Comparison of ENCODE assay signal across 18 cellular contexts in the genomic region with DNA sequence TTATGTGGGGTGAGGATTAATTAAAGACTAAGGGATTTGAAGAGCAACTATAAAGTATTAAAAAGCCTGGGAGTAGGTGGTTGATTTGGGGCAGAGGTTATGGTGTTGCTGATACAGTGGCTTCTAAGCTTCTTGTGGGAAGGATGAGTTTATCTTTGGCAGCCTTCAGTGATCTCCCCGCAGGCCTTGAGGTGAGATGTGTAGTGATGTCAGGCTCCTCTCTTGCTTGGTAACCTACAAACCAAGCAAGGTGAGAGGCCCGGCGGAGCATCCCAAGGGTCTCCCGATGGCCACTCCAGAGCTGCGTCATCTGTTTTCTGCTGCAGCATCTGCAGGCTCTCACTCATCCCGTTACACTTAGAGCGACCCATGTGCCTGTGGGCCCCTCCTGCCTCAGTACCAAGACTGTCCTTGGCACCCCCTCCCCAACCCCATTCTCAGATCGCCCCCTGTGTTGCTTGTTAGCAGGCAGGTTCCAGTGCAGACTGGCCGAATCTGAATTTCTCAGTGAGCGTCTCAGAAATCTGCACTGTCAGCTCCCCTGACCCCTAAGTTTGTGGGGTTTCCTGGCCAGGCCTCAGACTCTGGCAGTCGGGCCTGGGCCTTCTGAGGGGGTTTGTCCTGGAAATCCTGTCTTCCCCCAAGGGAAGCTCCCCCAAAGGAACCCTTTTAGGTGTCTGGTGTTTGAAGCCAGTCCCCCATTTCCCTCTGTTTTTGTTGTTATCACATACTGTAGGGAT.
DNase-seq lines count a peak whose midpoint lies in the region; ATAC-seq and TF ChIP-seq lines count a peak whose summit lies in the region.
"Had no signal": no experiment of that assay in that cellular context is flagged by ENCODE, and none has a peak within 500 bp of the region (broad histone marks: within the 10 kb centered on the region; RNA-seq: fewer than 3 reads in every experiment).

No MANE protein-coding gene starts in this region.

- TF ChIP-seq CTCF in GM23338 (conservative IDR thresholded peaks at IDR 0.05; ENCODE audit: low read depth in 2 of 2), result no peak
- TF ChIP-seq CTCF in OCI-LY7 (conservative IDR thresholded peaks at IDR 0.05; ENCODE audit: low read length), result no peak
- TF ChIP-seq CTCF in endodermal cell (conservative IDR thresholded peaks at IDR 0.05), result no peak
- no peak for TF ChIP-seq CTCF in RWPE1 (conservative IDR thresholded peaks at IDR 0.05; ENCODE audit: low read depth)

- no peak overlapping the region for H3K4me3 ChIP-seq in GM23338
- peak overlapping the region; percentile 44 for H3K4me3 ChIP-seq in OCI-LY7 (ENCODE audit: low read depth, low read length, poor library complexity, severe bottlenecking)
- H3K4me3 ChIP-seq in endodermal cell (ENCODE audit: low read length), result no peak overlapping the region
- no peak overlapping the region for H3K4me3 ChIP-seq in CD4-positive, alpha-beta memory T cell (ENCODE audit: low read length in 2 of 2)
- H3K4me3 ChIP-seq: breast epithelium had no signal

- H3K9me3 Mint-ChIP-seq in GM23338 (no peaks in the 10 kb centered on the region), endodermal cell (no peaks in the 10 kb centered on the region), T-cell (no peaks in the 10 kb centered on the region)
- H3K9me3 Mint-ChIP-seq in stimulated activated effector memory CD8-positive, alpha-beta T cell treated with anti-CD3 and anti-CD28 coated beads, Interleukin-12 subunit alpha, Interleukin-12 subunit beta, amount 100 ng/mL, for 72 hours, result no peaks in the 10 kb centered on the region
- H3K9me3 Mint-ChIP-seq in CD4-positive, alpha-beta memory T cell, result no peaks in the 10 kb centered on the region
- H3K9me3 Mint-ChIP-seq: T-helper 2 cell treated with Interferon-gamma antibody and Interleukin-4, amounts not matched to agents 5 μg/mL and 100 μg/mL, for 36 hours had no signal

- H3K9me2 ChIP-seq in GM23338 (ENCODE audit: insufficient read depth), result no peaks in the 10 kb centered on the region
- H3K9me2 ChIP-seq in OCI-LY7 (ENCODE audit: insufficient read depth, low read length), result no peaks in the 10 kb centered on the region

- H3K4me3 Mint-ChIP-seq in GM23338 (no peak overlapping the region), endodermal cell (no peak overlapping the region), T-cell (no peak overlapping the region)
- H3K4me3 Mint-ChIP-seq in stimulated activated effector memory CD8-positive, alpha-beta T cell treated with anti-CD3 and anti-CD28 coated beads, Interleukin-12 subunit alpha, Interleukin-12 subunit beta, amount 100 ng/mL, for 72 hours, result no peak overlapping the region
- H3K4me3 Mint-ChIP-seq in CD4-positive, alpha-beta memory T cell, result no peak overlapping the region
- H3K4me3 Mint-ChIP-seq: T-helper 2 cell treated with Interferon-gamma antibody and Interleukin-4, amounts not matched to agents 5 μg/mL and 100 μg/mL, for 36 hours had no signal

- peaks cover 30% of the 10 kb centered on the region for H3K4me1 ChIP-seq in GM23338 (ENCODE audit: insufficient read depth)
- peaks cover 90% of the 10 kb centered on the region for H3K4me1 ChIP-seq in OCI-LY7 (ENCODE audit: insufficient read depth, low read length, poor library complexity, severe bottlenecking)
- no peaks in the 10 kb centered on the region for H3K4me1 ChIP-seq in endodermal cell (ENCODE audit: control insufficient read depth, insufficient read depth, low read length)
- H3K4me1 ChIP-seq in CD4-positive, alpha-beta memory T cell (ENCODE audit: insufficient read depth, low read length), result no peaks in the 10 kb centered on the region

- H3K27ac Mint-ChIP-seq in GM23338 (peak overlapping the region; percentile 70), endodermal cell (peak overlapping the region; percentile 38), T-cell (no peak overlapping the region)
- peak overlapping the region; percentile 40 for H3K27ac Mint-ChIP-seq in stimulated activated effector memory CD8-positive, alpha-beta T cell treated with anti-CD3 and anti-CD28 coated beads, Interleukin-12 subunit alpha, Interleukin-12 subunit beta, amount 100 ng/mL, for 72 hours
- H3K27ac Mint-ChIP-seq in CD4-positive, alpha-beta memory T cell, result no peak overlapping the region
- H3K27ac Mint-ChIP-seq: T-helper 2 cell treated with Interferon-gamma antibody and Interleukin-4, amounts not matched to agents 5 μg/mL and 100 μg/mL, for 36 hours had no signal

- H2AFZ ChIP-seq in GM23338 (no peak overlapping the region), OCI-LY7 (ENCODE audit: low read length) (peak overlapping the region; percentile 20; the same call in 1 of the 2 replicates)

- no peak; the same call in 2 of the 3 replicates for ATAC-seq in GM23338
- no peak for ATAC-seq in stimulated activated effector memory CD8-positive, alpha-beta T cell treated with anti-CD3 and anti-CD28 coated beads, Interleukin-12 subunit alpha, Interleukin-12 subunit beta, amount 100 ng/mL, for 72 hours
- ATAC-seq in T-cell (replicated peaks in 1 of 4), result no peak
- ATAC-seq: heart right ventricle, right cardiac atrium had no signal

- H4K20me1 ChIP-seq in GM23338 (replicated peaks; ENCODE audit: insufficient read depth), result peaks cover 8% of the 10 kb centered on the region
- H4K20me1 ChIP-seq in OCI-LY7 (ENCODE audit: insufficient read depth, low read length), result no peaks in the 10 kb centered on the region

- H3K9ac ChIP-seq in endodermal cell (ENCODE audit: extremely low read depth, low read length, poor library complexity, severe bottlenecking), result no peak overlapping the region

- no peak overlapping the region for H3K4me2 ChIP-seq in GM23338
- H3K4me2 ChIP-seq in OCI-LY7 (ENCODE audit: low read length), result peak overlapping the region; percentile 74

- H3K9me3 ChIP-seq in OCI-LY7 (ENCODE audit: low read length) (no peaks in the 10 kb centered on the region), endodermal cell (ENCODE audit: control insufficient read depth, low read length) (no peaks in the 10 kb centered on the region)
- H3K9me3 ChIP-seq in CD4-positive, alpha-beta memory T cell (ENCODE audit: control insufficient read depth in 1 of 2, low read length in 2 of 2), result no peaks in the 10 kb centered on the region
- H3K9me3 ChIP-seq: breast epithelium, heart right ventricle had no signal

- H3K27me3 Mint-ChIP-seq in GM23338 (ENCODE audit: insufficient read depth, low read depth, poor library complexity) (peaks cover 6% of the 10 kb centered on the region), endodermal cell (ENCODE audit: insufficient read depth) (no peaks in the 10 kb centered on the region), T-cell (no peaks in the 10 kb centered on the region)
- no peaks in the 10 kb centered on the region for H3K27me3 Mint-ChIP-seq in CD4-positive, alpha-beta memory T cell

- peaks cover 53% of the 10 kb centered on the region for H3K79me2 ChIP-seq in GM23338 (replicated peaks; ENCODE audit: insufficient read depth)
- H3K79me2 ChIP-seq in OCI-LY7 (ENCODE audit: insufficient read depth, low read depth, low read length), result peaks cover 43% of the 10 kb centered on the region; the same call in 1 of the 2 replicates

- BruUV-seq in OCI-LY7 (replicated peaks; lab: Mats Ljungman, UMichigan), result no TSS peak

- CTCF ChIA-PET in OCI-LY7 (lab: Charles Lee; ENCODE audit: unreplicated experiment) (interaction anchor here (0.7 to 1.9 kb wide), 3 partner anchors 11 to 35 kb away, joined by 4 to 7 read pairs (median 4); no protein-coding TSS in a partner anchor), RWPE1 (lab: Yijun Ruan, JAX) (no interaction called here), T-cell (lab: Charles Lee) (no interaction called here)
- CTCF ChIA-PET in CD4-positive, alpha-beta memory T cell (lab: Charles Lee; ENCODE audit: partially characterized antibody), result no interaction called here

- POLR2A ChIA-PET in OCI-LY7 (lab: Charles Lee) (interaction anchor here (0.6 to 7.3 kb wide), 9 partner anchors 9 to 52 kb away, joined by 3 to 65 read pairs (median 4); no protein-coding TSS in a partner anchor), RWPE1 (lab: Yijun Ruan, JAX; ENCODE audit: low non-redundant PET) (interaction anchor here (0.7 kb wide), 1 partner anchor 339 kb away, joined by 4 read pairs; no protein-coding TSS in a partner anchor), T-cell (lab: Charles Lee) (no interaction called here)
- POLR2A ChIA-PET in CD4-positive, alpha-beta memory T cell (lab: Charles Lee; ENCODE audit: partially characterized antibody), result no interaction called here

- H3K27me3 ChIP-seq in GM23338 (ENCODE audit: insufficient read depth) (no peaks in the 10 kb centered on the region), endodermal cell (ENCODE audit: control insufficient read depth, insufficient read depth, low read length, poor library complexity, severe bottlenecking) (no peaks in the 10 kb centered on the region)
- no peaks in the 10 kb centered on the region for H3K27me3 ChIP-seq in CD4-positive, alpha-beta memory T cell (ENCODE audit: insufficient read depth, low read length)
- H3K27me3 ChIP-seq: breast epithelium, heart right ventricle had no signal

- WGBS in endodermal cell (ENCODE audit: insufficient coverage in 1 of 2, insufficient read length in 1 of 2), 2 experiments, result 88 to 90% methylated on average over 6 to 11 of the region's 11 CpGs

- H3K4me1 Mint-ChIP-seq in GM23338 (peaks cover 81% of the 10 kb centered on the region), endodermal cell (peaks cover 29% of the 10 kb centered on the region), T-cell (peaks cover 66 to 78% (median 73%) of the 10 kb centered on the region in 3 donors)
- H3K4me1 Mint-ChIP-seq in stimulated activated effector memory CD8-positive, alpha-beta T cell treated with anti-CD3 and anti-CD28 coated beads, Interleukin-12 subunit alpha, Interleukin-12 subunit beta, amount 100 ng/mL, for 72 hours, result peaks cover 66% of the 10 kb centered on the region
- peaks cover 19 to 40% (median 31%) of the 10 kb centered on the region in 4 donors for H3K4me1 Mint-ChIP-seq in CD4-positive, alpha-beta memory T cell

- no peaks in the 10 kb centered on the region for H3K36me3 ChIP-seq in GM23338 (ENCODE audit: insufficient read depth)
- no peaks in the 10 kb centered on the region for H3K36me3 ChIP-seq in OCI-LY7 (ENCODE audit: insufficient read depth, low read length)
- no peaks in the 10 kb centered on the region for H3K36me3 ChIP-seq in endodermal cell (ENCODE audit: control insufficient read depth, insufficient read depth, low read length)
- H3K36me3 ChIP-seq in CD4-positive, alpha-beta memory T cell (ENCODE audit: insufficient read depth, low read length), result no peaks in the 10 kb centered on the region
- H3K36me3 ChIP-seq: breast epithelium, heart right ventricle had no signal

- no peaks in the 10 kb centered on the region for H3F3A ChIP-seq in GM23338 (replicated peaks; ENCODE audit: low read depth)

- intact Hi-C loops in OCI-LY7 (cut with micrococcal nuclease; ENCODE audit: unreplicated experiment), result no loop called here
- intact Hi-C loops in CD4-positive, alpha-beta memory T cell (cut with micrococcal nuclease), result no loop called here

- H3K36me3 Mint-ChIP-seq in GM23338 (ENCODE audit: low read depth) (no peaks in the 10 kb centered on the region), endodermal cell (ENCODE audit: low read depth) (no peaks in the 10 kb centered on the region), T-cell (no peaks in the 10 kb centered on the region)
- peaks cover 5% of the 10 kb centered on the region for H3K36me3 Mint-ChIP-seq in stimulated activated effector memory CD8-positive, alpha-beta T cell treated with anti-CD3 and anti-CD28 coated beads, Interleukin-12 subunit alpha, Interleukin-12 subunit beta, amount 100 ng/mL, for 72 hours
- peaks cover 1 to 3% of the 10 kb centered on the region in 2 donors for H3K36me3 Mint-ChIP-seq in CD4-positive, alpha-beta memory T cell

- H3K27ac ChIP-seq in GM23338 (ENCODE audit: low read depth) (no peak overlapping the region), OCI-LY7 (ENCODE audit: low read depth, low read length, poor library complexity, severe bottlenecking) (peak overlapping the region; percentile 95), endodermal cell (ENCODE audit: low read depth, low read length) (no peak overlapping the region), RWPE1 (no peak overlapping the region)
- no peak overlapping the region for H3K27ac ChIP-seq in CD4-positive, alpha-beta memory T cell (ENCODE audit: low read depth, low read length)
- H3K27ac ChIP-seq: C4-2B had no signal

- DNase-seq in GM23338 (ENCODE audit: low spot score) (no peak), OCI-LY7 (ENCODE audit: low spot score) (no peak), endodermal cell (no peak), RWPE1 (ENCODE audit: low spot score) (no peak), T-cell (no peak)
- DNase-seq in stimulated activated effector memory CD8-positive, alpha-beta T cell treated with anti-CD3 and anti-CD28 coated beads, Interleukin-12 subunit alpha, Interleukin-12 subunit beta, amount 100 ng/mL, for 72 hours (ENCODE audit: low spot score in 2 of 2), result no peak
- DNase-seq in CD4-positive, alpha-beta memory T cell, result no peak
- DNase-seq: activated CD4-positive, alpha-beta T cell treated with anti-CD3 and anti-CD28 coated beads for 1 hour; activated naive CD4-positive, alpha-beta T cell treated with Interleukin-2 at 50 U/mL for 16 hours; DMS79 treated with DMSO at 0.1 percent for 48 hours; heart right ventricle; KBM-7; NK-92 treated with Interleukin-12 subunit alpha and Interleukin-12 subunit beta, amount 100 ng/mL, for 24 hours; right cardiac atrium; SHP77 had no signal

Comparison
In these comparisons a context has a peak if more than half of its experiments do, and no peak if none do; other contexts are left out.
1. H3K27ac Mint-ChIP-seq: peak in GM23338 (single experiment), endodermal cell (single experiment) and stimulated activated effector memory CD8-positive, alpha-beta T cell treated with anti-CD3 and anti-CD28 coated beads, Interleukin-12 subunit alpha, Interleukin-12 subunit beta, amount 100 ng/mL, for 72 hours (single experiment); none in CD4-positive, alpha-beta memory T cell (0 of 7) and T-cell (0 of 2).
2. POLR2A ChIA-PET loops: an anchor here in OCI-LY7 (0.6 to 7.3 kb wide) and RWPE1 (0.7 kb wide); none called in CD4-positive, alpha-beta memory T cell and T-cell.